ENCODE assay signal across 10 cellular contexts in genomic region chr2:233990261-233990798, GRCh38.
DNase-seq lines count a peak whose midpoint lies in the region; ATAC-seq and TF ChIP-seq lines count a peak whose summit lies in the region.
"Had no signal": no experiment of that assay in that cellular context is flagged by ENCODE, and none has a peak within 500 bp of the region (broad histone marks: within the 10 kb centered on the region; RNA-seq: fewer than 3 reads in every experiment).

No MANE protein-coding gene starts in this region.

- POLR2A ChIA-PET in SK-N-SH (lab: Yijun Ruan, JAX): no interaction called here

- 82% methylated on average over 6 of the region's 6 CpGs for WGBS in SK-N-SH (ENCODE audit: low lambda C conversion rate)

- TF ChIP-seq RAD21 in SK-N-SH (IDR thresholded peaks at IDR 0.05; ENCODE audit: low read length): no peak

- no peaks in the 10 kb centered on the region for H3K9me2 ChIP-seq in SK-N-SH

- H3K27me3 Mint-ChIP-seq in endothelial cell (ENCODE audit: unreplicated experiment): peaks cover 2% of the 10 kb centered on the region

- TF ChIP-seq EP300 in SK-N-SH (IDR thresholded peaks at IDR 0.05; ENCODE audit: borderline replicate concordance in 1 of 2, low read depth in 1 of 2, low read length in 1 of 2): no peak

- H3K4me1 Mint-ChIP-seq in endothelial cell (ENCODE audit: unreplicated experiment): no peaks in the 10 kb centered on the region

- H3K9me3 ChIP-seq in SK-N-SH: no peaks in the 10 kb centered on the region

- H3K4me1 ChIP-seq in SK-N-SH (ENCODE audit: control insufficient read depth in 1 of 2, insufficient read depth in 2 of 2, low read depth in 1 of 2, low read length in 1 of 2): peaks cover 0 to 6% of the 10 kb centered on the region in 2 experiments; a peak in 1 of 4 replicates

- no peaks in the 10 kb centered on the region for H4K20me1 ChIP-seq in SK-N-SH (ENCODE audit: insufficient read depth)

- H3K27me3 ChIP-seq in SK-N-SH (ENCODE audit: insufficient read depth): no peaks in the 10 kb centered on the region

- no peak overlapping the region for H3K9ac ChIP-seq in SK-N-SH

- H3K4me3 ChIP-seq in SK-N-SH (ENCODE audit: low read depth in 2 of 2, low read length in 1 of 2): no peak overlapping the region
- H3K4me3 ChIP-seq: lung had no signal

- no peak for TF ChIP-seq CTCF in endothelial cell (IDR thresholded peaks at IDR 0.05; ENCODE audit: unreplicated experiment)
- no peak for TF ChIP-seq CTCF in SK-N-SH (IDR thresholded peaks at IDR 0.05)

- H3K4me2 ChIP-seq in SK-N-SH: no peak overlapping the region

- H3K36me3 Mint-ChIP-seq in endothelial cell (ENCODE audit: low read depth, unreplicated experiment): no peaks in the 10 kb centered on the region

- CTCF ChIA-PET in SK-N-SH (lab: Yijun Ruan, JAX): no interaction called here

- H3K27ac Mint-ChIP-seq in endothelial cell (ENCODE audit: unreplicated experiment): no peak overlapping the region

- DNase-seq in CD1c-positive myeloid dendritic cell (ENCODE audit: extremely low spot score) (peak; percentile 8), kidney tubule cell (ENCODE audit: low spot score) (peak; percentile 56), endothelial cell (ENCODE audit: low spot score) (no peak), superior temporal gyrus (ENCODE audit: extremely low spot score) (no peak), SK-N-SH (no peak)
- peak; percentile 17 for DNase-seq in activated CD4-positive, CD25-positive, alpha-beta regulatory T cell treated with anti-CD3 and anti-CD28 coated beads, Interleukin-2, amount 50 U/mL, for 16 hours (ENCODE audit: low read depth, low spot score)

- peak; percentile 78 for ATAC-seq in GM21825 (IDR thresholded peaks at IDR 0.05; ENCODE audit: unreplicated experiment)
- no peak for ATAC-seq in HG03025 (IDR thresholded peaks at IDR 0.05; ENCODE audit: low FRiP score, unreplicated experiment)
- ATAC-seq: HCT116 had no signal

- H3K27ac ChIP-seq in SK-N-SH (ENCODE audit: low read depth in 2 of 2, low read length in 1 of 2): no peak overlapping the region

- no peaks in the 10 kb centered on the region for H3K36me3 ChIP-seq in SK-N-SH (replicated peaks in 1 of 2; ENCODE audit: control insufficient read depth in 1 of 2, insufficient read depth in 2 of 2, low read length in 1 of 2)

- no peak overlapping the region for H2AFZ ChIP-seq in SK-N-SH (ENCODE audit: low read depth)

- H3K9me3 Mint-ChIP-seq in endothelial cell (ENCODE audit: unreplicated experiment): no peaks in the 10 kb centered on the region

- no peaks in the 10 kb centered on the region for H3F3A ChIP-seq in SK-N-SH (replicated peaks; ENCODE audit: insufficient read depth)

- H3K79me2 ChIP-seq in SK-N-SH (ENCODE audit: insufficient read depth): no peaks in the 10 kb centered on the region

- no peak overlapping the region for H3K4me3 Mint-ChIP-seq in endothelial cell (ENCODE audit: unreplicated experiment)

TF ChIP-seq in SK-N-SH, 30 proteins besides CTCF, POLR2A, EP300 and RAD21:
- TF ChIP-seq JUND (IDR thresholded peaks at IDR 0.05) (no peak), NFIC (IDR thresholded peaks at IDR 0.05; ENCODE audit: borderline replicate concordance) (no peak), RCOR1 (IDR thresholded peaks at IDR 0.05; ENCODE audit: low read length) (no peak), SMC3 (IDR thresholded peaks at IDR 0.05; ENCODE audit: low read depth, low read length) (no peak), TAF1 (IDR thresholded peaks at IDR 0.05; ENCODE audit: borderline replicate concordance, low read depth, low read length) (no peak), IRF3 (IDR thresholded peaks at IDR 0.05; ENCODE audit: low read depth, low read length) (no peak), USF2 (IDR thresholded peaks at IDR 0.05; ENCODE audit: borderline replicate concordance, low read depth, low read length) (no peak), MAX (IDR thresholded peaks at IDR 0.05; ENCODE audit: low read depth) (no peak), POLR2AphosphoS5 (IDR thresholded peaks at IDR 0.05; ENCODE audit: low read depth, low read length) (no peak), TEAD4 (IDR thresholded peaks at IDR 0.05; ENCODE audit: borderline replicate concordance, insufficient read depth) (no peak), CHD2 (IDR thresholded peaks at IDR 0.05; ENCODE audit: low read length, partially characterized antibody) (no peak), GABPA (IDR thresholded peaks at IDR 0.05; ENCODE audit: low read depth) (no peak), EZH2phosphoT487 (IDR thresholded peaks at IDR 0.05; ENCODE audit: borderline replicate concordance, low read depth) (no peak), SIN3A (IDR thresholded peaks at IDR 0.05; ENCODE audit: borderline replicate concordance, low read depth, low read length) (no peak), RXRA (IDR thresholded peaks at IDR 0.05; ENCODE audit: borderline replicate concordance, low read depth) (no peak), FOXM1 (IDR thresholded peaks at IDR 0.05; ENCODE audit: low read depth) (no peak), TCF12 (IDR thresholded peaks at IDR 0.05) (no peak), ELF1 (IDR thresholded peaks at IDR 0.05) (no peak), REST (IDR thresholded peaks at IDR 0.05; ENCODE audit: low read depth, low read length) (no peak), ZBTB33 (IDR thresholded peaks at IDR 0.05; ENCODE audit: borderline replicate concordance, low read depth) (no peak)

Comparison
In these comparisons a context has a peak if more than half of its experiments do, and no peak if none do; other contexts are left out.
1. DNase-seq: peak in CD1c-positive myeloid dendritic cell (single experiment), activated CD4-positive, CD25-positive, alpha-beta regulatory T cell treated with anti-CD3 and anti-CD28 coated beads, Interleukin-2, amount 50 U/mL, for 16 hours (single experiment) and kidney tubule cell (single experiment); none in endothelial cell (single experiment), superior temporal gyrus (single experiment) and SK-N-SH (single experiment).